In the genomic region with DNA sequence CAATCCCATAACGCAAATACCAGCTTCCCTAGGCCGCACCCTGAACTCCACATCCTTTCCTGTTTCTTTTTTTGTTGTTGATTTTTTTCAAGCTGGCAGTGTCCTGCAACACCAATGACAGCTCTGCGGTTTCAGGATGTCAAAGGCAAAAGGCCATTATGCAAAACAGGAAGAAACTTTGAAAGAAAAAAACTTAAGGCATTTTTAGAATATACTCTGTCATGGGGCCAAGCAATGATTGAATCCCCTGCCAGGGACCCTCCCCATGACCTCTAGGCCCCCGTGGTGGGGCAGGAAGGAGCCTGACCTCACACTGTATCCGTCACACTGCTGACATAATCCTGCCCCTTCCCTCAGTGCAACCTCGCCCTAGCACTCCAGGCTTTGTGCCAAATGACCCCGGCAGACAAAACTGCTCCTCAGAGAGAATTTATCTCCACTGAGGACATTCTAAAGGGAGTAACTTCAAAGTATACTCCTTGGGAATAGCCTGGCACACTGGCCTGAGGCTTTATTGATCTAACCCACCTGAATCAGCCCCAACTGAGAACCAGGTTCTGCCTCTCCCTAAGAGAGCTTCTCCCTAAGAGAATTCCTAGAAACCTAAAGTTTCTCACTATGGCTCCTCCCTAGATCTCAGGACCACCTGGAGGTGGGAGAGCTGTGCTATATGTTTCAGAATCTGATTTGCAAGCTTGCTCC, we compare ENCODE assay signal across 2 cellular contexts.
TF ChIP-seq lines count a peak whose summit lies in the region.

No MANE protein-coding gene starts in this region.

TF ChIP-seq in SK-N-SH, 30 proteins besides CTCF, POLR2A, EP300 and RAD21 (continued from another document):
- no peak for TF ChIP-seq REST (IDR thresholded peaks at IDR 0.05; ENCODE audit: low read depth, low read length)
- TF ChIP-seq, protein P1, sequence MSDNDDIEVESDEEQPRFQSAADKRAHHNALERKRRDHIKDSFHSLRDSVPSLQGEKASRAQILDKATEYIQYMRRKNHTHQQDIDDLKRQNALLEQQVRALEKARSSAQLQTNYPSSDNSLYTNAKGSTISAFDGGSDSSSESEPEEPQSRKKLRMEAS (IDR thresholded peaks at IDR 0.05; ENCODE audit: low read depth), result 0 out of 2 replicates have a peak, but pooled peaks have one; percentile 12
- peak; percentile 55; the same call in 1 of the 2 replicates for TF ChIP-seq NFIC (IDR thresholded peaks at IDR 0.05; ENCODE audit: borderline replicate concordance)

TF ChIP-seq in SK-N-SH treated with all-trans-retinoic acid at 6 μM for 48 hours, 23 proteins besides CTCF, POLR2A, EP300 and RAD21 (continued from another document):
- TF ChIP-seq, protein P2, sequence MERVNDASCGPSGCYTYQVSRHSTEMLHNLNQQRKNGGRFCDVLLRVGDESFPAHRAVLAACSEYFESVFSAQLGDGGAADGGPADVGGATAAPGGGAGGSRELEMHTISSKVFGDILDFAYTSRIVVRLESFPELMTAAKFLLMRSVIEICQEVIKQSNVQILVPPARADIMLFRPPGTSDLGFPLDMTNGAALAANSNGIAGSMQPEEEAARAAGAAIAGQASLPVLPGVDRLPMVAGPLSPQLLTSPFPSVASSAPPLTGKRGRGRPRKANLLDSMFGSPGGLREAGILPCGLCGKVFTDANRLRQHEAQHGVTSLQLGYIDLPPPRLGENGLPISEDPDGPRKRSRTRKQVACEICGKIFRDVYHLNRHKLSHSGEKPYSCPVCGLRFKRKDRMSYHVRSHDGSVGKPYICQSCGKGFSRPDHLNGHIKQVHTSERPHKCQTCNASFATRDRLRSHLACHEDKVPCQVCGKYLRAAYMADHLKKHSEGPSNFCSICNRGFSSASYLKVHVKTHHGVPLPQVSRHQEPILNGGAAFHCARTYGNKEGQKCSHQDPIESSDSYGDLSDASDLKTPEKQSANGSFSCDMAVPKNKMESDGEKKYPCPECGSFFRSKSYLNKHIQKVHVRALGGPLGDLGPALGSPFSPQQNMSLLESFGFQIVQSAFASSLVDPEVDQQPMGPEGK (CRISPR knock-in tag; IDR thresholded peaks at IDR 0.05; ENCODE audit: borderline replicate concordance), result no peak
- TF ChIP-seq ISL1 (CRISPR knock-in tag; IDR thresholded peaks at IDR 0.05) (no peak), ZFP3 (CRISPR knock-in tag; IDR thresholded peaks at IDR 0.05) (no peak), POU6F1 (CRISPR knock-in tag; IDR thresholded peaks at IDR 0.05; ENCODE audit: borderline replicate concordance, low read depth) (no peak), SNAI2 (CRISPR knock-in tag; IDR thresholded peaks at IDR 0.05) (no peak), RARB (CRISPR knock-in tag; IDR thresholded peaks at IDR 0.05) (no peak), OSR1 (CRISPR knock-in tag; IDR thresholded peaks at IDR 0.05) (no peak), ZFP30 (CRISPR knock-in tag; IDR thresholded peaks at IDR 0.05) (no peak), ARNTL (CRISPR knock-in tag; IDR thresholded peaks at IDR 0.05; ENCODE audit: borderline replicate concordance, low read depth) (no peak), GLIS3 (CRISPR knock-in tag; IDR thresholded peaks at IDR 0.05) (no peak), PPARA (CRISPR knock-in tag; IDR thresholded peaks at IDR 0.05; ENCODE audit: borderline replicate concordance) (no peak)
- TF ChIP-seq, protein P3, sequence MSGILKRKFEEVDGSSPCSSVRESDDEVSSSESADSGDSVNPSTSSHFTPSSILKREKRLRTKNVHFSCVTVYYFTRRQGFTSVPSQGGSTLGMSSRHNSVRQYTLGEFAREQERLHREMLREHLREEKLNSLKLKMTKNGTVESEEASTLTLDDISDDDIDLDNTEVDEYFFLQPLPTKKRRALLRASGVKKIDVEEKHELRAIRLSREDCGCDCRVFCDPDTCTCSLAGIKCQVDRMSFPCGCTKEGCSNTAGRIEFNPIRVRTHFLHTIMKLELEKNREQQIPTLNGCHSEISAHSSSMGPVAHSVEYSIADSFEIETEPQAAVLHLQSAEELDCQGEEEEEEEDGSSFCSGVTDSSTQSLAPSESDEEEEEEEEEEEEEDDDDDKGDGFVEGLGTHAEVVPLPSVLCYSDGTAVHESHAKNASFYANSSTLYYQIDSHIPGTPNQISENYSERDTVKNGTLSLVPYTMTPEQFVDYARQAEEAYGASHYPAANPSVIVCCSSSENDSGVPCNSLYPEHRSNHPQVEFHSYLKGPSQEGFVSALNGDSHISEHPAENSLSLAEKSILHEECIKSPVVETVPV (CRISPR knock-in tag; IDR thresholded peaks at IDR 0.05), result no peak
- TF ChIP-seq, protein P4, sequence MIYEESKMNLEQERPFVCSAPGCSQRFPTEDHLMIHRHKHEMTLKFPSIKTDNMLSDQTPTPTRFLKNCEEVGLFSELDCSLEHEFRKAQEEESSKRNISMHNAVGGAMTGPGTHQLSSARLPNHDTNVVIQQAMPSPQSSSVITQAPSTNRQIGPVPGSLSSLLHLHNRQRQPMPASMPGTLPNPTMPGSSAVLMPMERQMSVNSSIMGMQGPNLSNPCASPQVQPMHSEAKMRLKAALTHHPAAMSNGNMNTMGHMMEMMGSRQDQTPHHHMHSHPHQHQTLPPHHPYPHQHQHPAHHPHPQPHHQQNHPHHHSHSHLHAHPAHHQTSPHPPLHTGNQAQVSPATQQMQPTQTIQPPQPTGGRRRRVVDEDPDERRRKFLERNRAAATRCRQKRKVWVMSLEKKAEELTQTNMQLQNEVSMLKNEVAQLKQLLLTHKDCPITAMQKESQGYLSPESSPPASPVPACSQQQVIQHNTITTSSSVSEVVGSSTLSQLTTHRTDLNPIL (CRISPR knock-in tag; IDR thresholded peaks at IDR 0.05; ENCODE audit: low read depth), result no peak
